Comparison of ENCODE assay signal across 8 cellular contexts in genomic region chr1:165827199-165828102, GRCh38. TPM values are rescaled to one million over a fixed set of nuclear protein-coding genes. Genes with fewer than 3 reads are reported as not detected.
DNase-seq lines count a peak whose midpoint lies in the region; ATAC-seq and TF ChIP-seq lines count a peak whose summit lies in the region.

UCK2 (plus strand) TSS chr1:165827614; CDS start chr1:165827834, 220 bp downstream.

- H3K4me3 ChIP-seq in HAP-1 (peak within 1 kb of the TSS; percentile 80), upper lobe of right lung (peak within 1 kb of the TSS; percentile 85)

- DNase-seq in GM10266 (ENCODE audit: extremely low spot score) (peak; percentile 92), HAP-1 (ENCODE audit: low spot score in 2 of 2) (peak; percentile 84 to 89), M059J (ENCODE audit: low read depth) (peak; percentile 80), SKM-1 (lab: John Stamatoyannopoulos, UW; ENCODE audit: unreplicated experiment) (peak; percentile 86), cardiac septum (ENCODE audit: low spot score) (peak; percentile 91), posterior vena cava (ENCODE audit: low spot score) (peak; percentile 92), upper lobe of right lung (peak; percentile 87)
- peak; percentile 35 for DNase-seq in activated naive CD8-positive, alpha-beta T cell treated with anti-CD3 and anti-CD28 coated beads, Interleukin-2, amount 50 U/mL, for 16 hours (ENCODE audit: low read depth, low spot score)

- in situ Hi-C loops in HAP-1 (cut with MboI; ENCODE audit: low sequenced_read_pairs) = no loop called here

- H3K36me3 ChIP-seq in HAP-1 (replicated peaks) (no peaks in the 10 kb centered on the region; the same call in 1 of the 2 replicates), upper lobe of right lung (no peaks in the 10 kb centered on the region)

- no peaks in the 10 kb centered on the region for H3K9me3 ChIP-seq in HAP-1
- H3K9me3 ChIP-seq in upper lobe of right lung = no peaks in the 10 kb centered on the region

- TF ChIP-seq CTCF in GM10266 (IDR thresholded peaks at IDR 0.05; ENCODE audit: control insufficient read depth, insufficient read depth, low read depth, missing control alignments) (peak; percentile 37), upper lobe of right lung (IDR thresholded peaks at IDR 0.05) (peak; percentile 24)

- H3K27ac ChIP-seq in upper lobe of right lung = peak within 1 kb of the TSS; percentile 80

- intact Hi-C loops in cardiac septum (cut with DNase I) = loop anchor here (1.0 to 5.0 kb wide), 3 partner anchors 58 to 85 kb away; no protein-coding TSS in a partner anchor
- intact Hi-C loops in posterior vena cava (cut with DNase I) = loop anchor here in 1 of 2 donors (10.0 kb wide), 1 partner anchor 63 kb away; the partner anchor contains the start of gene TMCO1
- intact Hi-C loops in upper lobe of right lung (cut with DNase I) = no loop called here

- H3K27me3 ChIP-seq in HAP-1 (ENCODE audit: low read depth) (no peaks in the 10 kb centered on the region), upper lobe of right lung (no peaks in the 10 kb centered on the region)

- ATAC-seq in upper lobe of right lung = peak; percentile 93

- H3K4me1 ChIP-seq in HAP-1 = peaks cover 13% of the 10 kb centered on the region
- peaks cover 10% of the 10 kb centered on the region for H3K4me1 ChIP-seq in upper lobe of right lung

RNA-seq across cellular contexts. Expression of gene UCK2, which starts in this region (rescaled TPM):
- 40.4 and 48.0 TPM in 2 replicates for total RNA-seq in M059J (2014; rRNA removed; shearing (Covaris generic))
- total RNA-seq in cardiac septum (32.0 TPM), posterior vena cava (10 to 100 TPM; 14.7 to 20.8 TPM), upper lobe of right lung (14.7 TPM)

Comparison
In these comparisons a context has a peak if more than half of its experiments do, and no peak if none do; other contexts are left out.
1. Peak in every context shown above with its lines: DNase-seq, ATAC-seq, H3K4me3 ChIP-seq and H3K27ac ChIP-seq.
2. DNase-seq: peak in every context shown above with its lines; median percentile 92 in GM10266; 92 in posterior vena cava; 91 in cardiac septum; 87 in upper lobe of right lung; 86 in HAP-1; 86 in SKM-1; 80 in M059J; 35 in activated naive CD8-positive, alpha-beta T cell treated with anti-CD3 and anti-CD28 coated beads, Interleukin-2, amount 50 U/mL, for 16 hours.